7 cellular contexts compared by ENCODE assay signal in the genomic region with DNA sequence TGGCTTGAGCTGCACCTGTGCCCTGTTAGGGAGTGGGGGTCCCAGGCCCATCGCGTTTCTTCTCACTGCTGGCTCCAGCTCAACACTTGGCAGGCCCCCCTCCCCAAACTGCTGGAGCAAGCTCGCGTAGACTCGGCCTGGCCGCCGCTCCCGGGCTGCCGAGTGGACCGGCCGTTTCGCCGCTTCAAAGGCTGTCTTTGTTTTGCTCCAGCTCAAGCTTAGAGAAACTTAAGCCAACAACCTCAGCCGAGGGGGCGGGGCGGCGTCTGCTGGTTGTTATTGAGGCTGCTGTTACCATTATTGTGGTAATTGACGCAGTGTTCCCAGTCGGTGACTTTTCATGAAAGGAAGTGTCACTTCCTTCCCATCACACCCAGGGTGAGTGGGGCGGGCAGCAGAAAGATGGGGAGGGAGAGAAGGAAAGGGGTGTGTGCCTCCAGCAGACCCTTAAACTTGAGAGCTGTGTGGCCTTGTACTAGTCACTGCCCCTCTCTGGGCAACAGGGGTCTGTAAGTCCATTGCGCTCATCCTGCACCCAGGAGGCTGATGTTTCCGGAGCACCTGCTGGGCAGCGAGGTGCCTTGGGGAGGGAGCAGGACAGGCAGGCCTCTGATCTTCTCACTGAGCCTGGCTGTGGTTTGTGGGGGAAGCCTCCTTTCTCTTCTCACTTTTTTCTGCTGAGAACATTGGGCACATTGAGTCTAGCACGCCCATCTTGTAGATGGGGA. TPM values are rescaled to one million over a fixed set of nuclear protein-coding genes. Genes with fewer than 3 reads are reported as not detected.
A peak's percentile ranks its signal among the peaks of the same experiment; 100 is the strongest.
DNase-seq lines count a peak whose midpoint lies in the region; ATAC-seq and TF ChIP-seq lines count a peak whose summit lies in the region.

No MANE protein-coding gene starts in this region.

- H3K36me3 ChIP-seq in Loucy (ENCODE audit: insufficient read depth, low read length), result peaks cover 3% of the 10 kb centered on the region; the same call in 1 of the 2 replicates

- H3K36me3 Mint-ChIP-seq in activated T-cell treated with anti-CD3 and anti-CD28 coated beads, Interleukin-2, amount 50 U/mL, for 72 hours (ENCODE audit: insufficient read depth in 2 of 2), result peaks cover 33 to 46% of the 10 kb centered on the region in 2 donors

- peak overlapping the region; percentile 79 for H3K4me3 ChIP-seq in Loucy (ENCODE audit: low read length, poor library complexity, severe bottlenecking)

- H2AFZ ChIP-seq in Loucy (ENCODE audit: low read length), result no peak overlapping the region

- H3K9ac ChIP-seq in Loucy (ENCODE audit: low read depth, low read length, poor library complexity, severe bottlenecking), result peak overlapping the region; percentile 76

- peak; percentile 28 to 35 for ATAC-seq in activated T-cell treated with anti-CD3 and anti-CD28 coated beads, Interleukin-2, amount 50 U/mL, for 72 hours (replicated peaks in 1 of 2)

- peaks cover 59% of the 10 kb centered on the region for H3K79me2 ChIP-seq in Loucy (ENCODE audit: insufficient read depth, low read length)

- no peaks in the 10 kb centered on the region for H3K27me3 ChIP-seq in Loucy (ENCODE audit: insufficient read depth, low read length, poor library complexity, severe bottlenecking)

- no peaks in the 10 kb centered on the region for H3K9me2 ChIP-seq in Loucy (replicated peaks; ENCODE audit: low read depth, low read length)

- H3K27ac ChIP-seq in substantia nigra (ENCODE audit: low read depth, low read length, poor library complexity, severe bottlenecking), result peak overlapping the region; percentile 83

- peak overlapping the region; percentile 93 for H3K4me2 ChIP-seq in Loucy (ENCODE audit: low read depth, low read length, poor library complexity, severe bottlenecking)

- H3K27ac Mint-ChIP-seq in activated T-cell treated with anti-CD3 and anti-CD28 coated beads, Interleukin-2, amount 50 U/mL, for 72 hours, result peak overlapping the region; percentile 98

- H3K4me1 ChIP-seq in Loucy (ENCODE audit: insufficient read depth, low read length, poor library complexity, severe bottlenecking), result peaks cover 40% of the 10 kb centered on the region

- H3K9me3 Mint-ChIP-seq in activated T-cell treated with anti-CD3 and anti-CD28 coated beads, Interleukin-2, amount 50 U/mL, for 72 hours, result no peaks in the 10 kb centered on the region

- TF ChIP-seq CTCF in Loucy (conservative IDR thresholded peaks at IDR 0.05; ENCODE audit: low read length), result no peak

- H3F3A ChIP-seq in Loucy (ENCODE audit: low read depth), result no peaks in the 10 kb centered on the region

- H3K9me3 ChIP-seq in Loucy (ENCODE audit: insufficient read depth, low read depth, low read length), result no peaks in the 10 kb centered on the region

- H4K20me1 ChIP-seq in Loucy (ENCODE audit: insufficient read depth, low read length, poor library complexity, severe bottlenecking), result peaks cover 34% of the 10 kb centered on the region

- H3K4me3 Mint-ChIP-seq in activated T-cell treated with anti-CD3 and anti-CD28 coated beads, Interleukin-2, amount 50 U/mL, for 72 hours, result peak overlapping the region; percentile 94 to 97

- DNase-seq in activated T-cell treated with anti-CD3 and anti-CD28 coated beads, Interleukin-2, amount 50 U/mL, for 72 hours, result peak; percentile 84 to 86
- DNase-seq in foreskin melanocyte (peak; percentile 75), nucleus accumbens (lab: John Stamatoyannopoulos, UW) (peak in 51 of 56 donors; percentile 15 to 87 (median 66)), substantia nigra (lab: John Stamatoyannopoulos, UW) (peak in 47 of 49 donors; percentile 23 to 88 (median 75)), OCI-M1 (lab: John Stamatoyannopoulos, UW) (no peak), NCI-H2081 (lab: John Stamatoyannopoulos, UW) (no peak)

- H3K27me3 Mint-ChIP-seq in activated T-cell treated with anti-CD3 and anti-CD28 coated beads, Interleukin-2, amount 50 U/mL, for 72 hours (ENCODE audit: low read depth), result no peaks in the 10 kb centered on the region

- peaks cover 72% of the 10 kb centered on the region for H3K4me1 Mint-ChIP-seq in activated T-cell treated with anti-CD3 and anti-CD28 coated beads, Interleukin-2, amount 50 U/mL, for 72 hours (ENCODE audit: low read depth)

RNA-seq across cellular contexts. Expression of gene ARID5A, which starts 2.1 kb away (rescaled TPM):
- 100 to 1,000 TPM; 424 to 433 TPM for total RNA-seq in activated T-cell treated with anti-CD3 and anti-CD28 coated beads, Interleukin-2, amount 50 U/mL, for 72 hours

RNA-seq across cellular contexts. Expression of gene NEURL3, which starts 33.5 kb away (rescaled TPM):
- 1 to 10 TPM; 4.4 to 5.3 TPM for total RNA-seq in activated T-cell treated with anti-CD3 and anti-CD28 coated beads, Interleukin-2, amount 50 U/mL, for 72 hours

Comparison
In these comparisons a context has a peak if more than half of its experiments do, and no peak if none do; other contexts are left out.
1. DNase-seq: peak in activated T-cell treated with anti-CD3 and anti-CD28 coated beads, Interleukin-2, amount 50 U/mL, for 72 hours (2 of 2), foreskin melanocyte (single experiment), nucleus accumbens (51 of 56) and substantia nigra (47 of 49); none in OCI-M1 (single experiment) and NCI-H2081 (0 of 2).